ENCODE assay signal across 1 cellular context in genomic region chr2:189762229-189762550, GRCh38.
TF ChIP-seq lines count a peak whose summit lies in the region.

No MANE protein-coding gene starts in this region.

TF ChIP-seq in GM12878, 131 proteins besides CTCF, POLR2A, EP300 and RAD21:
- TF ChIP-seq HDGF (IDR thresholded peaks at IDR 0.05) (0 out of 2 replicates have a peak, but pooled peaks have one; percentile 16), HDAC6 (IDR thresholded peaks at IDR 0.05; ENCODE audit: unreplicated experiment) (no peak), CEBPB (IDR thresholded peaks at IDR 0.05; ENCODE audit: borderline replicate concordance in 1 of 2, low read depth in 2 of 2, low read length in 2 of 2) (0 out of 4 replicates have a peak, but pooled peaks of 1 of the 2 experiments have one; percentile 5), JUND (IDR thresholded peaks at IDR 0.05; ENCODE audit: low read depth, low read length) (no peak), BCL11A (IDR thresholded peaks at IDR 0.05; ENCODE audit: low read depth, low read length) (no peak)
- TF ChIP-seq, protein P1, sequence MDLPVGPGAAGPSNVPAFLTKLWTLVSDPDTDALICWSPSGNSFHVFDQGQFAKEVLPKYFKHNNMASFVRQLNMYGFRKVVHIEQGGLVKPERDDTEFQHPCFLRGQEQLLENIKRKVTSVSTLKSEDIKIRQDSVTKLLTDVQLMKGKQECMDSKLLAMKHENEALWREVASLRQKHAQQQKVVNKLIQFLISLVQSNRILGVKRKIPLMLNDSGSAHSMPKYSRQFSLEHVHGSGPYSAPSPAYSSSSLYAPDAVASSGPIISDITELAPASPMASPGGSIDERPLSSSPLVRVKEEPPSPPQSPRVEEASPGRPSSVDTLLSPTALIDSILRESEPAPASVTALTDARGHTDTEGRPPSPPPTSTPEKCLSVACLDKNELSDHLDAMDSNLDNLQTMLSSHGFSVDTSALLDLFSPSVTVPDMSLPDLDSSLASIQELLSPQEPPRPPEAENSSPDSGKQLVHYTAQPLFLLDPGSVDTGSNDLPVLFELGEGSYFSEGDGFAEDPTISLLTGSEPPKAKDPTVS (IDR thresholded peaks at IDR 0.05; ENCODE audit: low read depth, low read length) = no peak
- TF ChIP-seq, protein P2, sequence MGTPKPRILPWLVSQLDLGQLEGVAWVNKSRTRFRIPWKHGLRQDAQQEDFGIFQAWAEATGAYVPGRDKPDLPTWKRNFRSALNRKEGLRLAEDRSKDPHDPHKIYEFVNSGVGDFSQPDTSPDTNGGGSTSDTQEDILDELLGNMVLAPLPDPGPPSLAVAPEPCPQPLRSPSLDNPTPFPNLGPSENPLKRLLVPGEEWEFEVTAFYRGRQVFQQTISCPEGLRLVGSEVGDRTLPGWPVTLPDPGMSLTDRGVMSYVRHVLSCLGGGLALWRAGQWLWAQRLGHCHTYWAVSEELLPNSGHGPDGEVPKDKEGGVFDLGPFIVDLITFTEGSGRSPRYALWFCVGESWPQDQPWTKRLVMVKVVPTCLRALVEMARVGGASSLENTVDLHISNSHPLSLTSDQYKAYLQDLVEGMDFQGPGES (IDR thresholded peaks at IDR 0.05) = no peak
